Comparison of ENCODE assay signal across 1 cellular context in the genomic region with DNA sequence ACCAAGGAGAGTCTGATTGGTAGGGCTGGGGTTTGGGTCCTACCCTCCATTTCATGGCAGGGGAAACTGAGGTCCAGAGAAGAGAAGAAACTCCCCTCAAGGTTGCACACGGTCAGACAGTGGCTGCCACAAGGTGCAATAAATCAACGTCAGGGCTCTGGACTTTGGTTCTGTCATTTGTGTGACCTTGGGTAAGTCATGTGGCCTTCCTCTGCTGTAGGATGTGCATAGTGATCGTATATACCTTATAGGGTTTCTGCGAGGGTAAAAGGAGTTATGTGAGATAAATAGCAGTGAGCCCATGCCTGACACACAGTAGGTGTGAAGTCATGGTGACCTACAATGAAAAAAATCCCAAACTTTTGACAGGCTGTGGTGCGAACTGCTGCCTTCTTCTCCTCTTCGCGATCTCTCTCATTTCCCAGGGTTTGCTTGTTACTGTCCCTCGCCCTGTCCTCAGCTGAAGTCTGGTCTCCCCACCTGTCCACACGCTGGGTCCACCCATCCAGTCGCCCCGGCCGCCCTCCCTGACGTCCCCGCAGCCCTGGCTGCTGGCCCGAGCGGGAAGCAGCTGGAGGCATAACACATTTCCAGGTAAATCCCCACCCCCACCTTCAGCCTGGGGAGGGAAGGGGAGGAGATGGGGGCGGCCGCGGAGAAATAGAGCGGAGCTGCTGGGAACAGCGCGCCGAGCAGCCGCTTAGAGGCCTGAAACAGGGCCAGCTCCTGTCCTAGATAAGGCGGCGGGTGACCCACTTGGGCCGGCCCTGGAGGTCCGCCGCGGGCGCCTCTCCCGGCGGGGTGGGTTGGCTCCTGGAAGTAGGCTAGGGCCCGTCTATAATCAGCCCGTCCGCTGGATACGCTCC.
TF ChIP-seq lines count a peak whose summit lies in the region.

No MANE protein-coding gene starts in this region.

TF ChIP-seq in HepG2, 621 proteins besides CTCF, POLR2A, EP300 and RAD21 (continued from another document and continues in another):
- TF ChIP-seq ZSCAN20 (CRISPR knock-in tag; IDR thresholded peaks at IDR 0.05; ENCODE audit: borderline replicate concordance) (no peak), ZNF780A (CRISPR knock-in tag; IDR thresholded peaks at IDR 0.05) (no peak), U2AF1 (optimal IDR thresholded peaks at IDR 0.05; ENCODE audit: low read depth, low read length) (no peak), ZNF383 (CRISPR knock-in tag; IDR thresholded peaks at IDR 0.05; ENCODE audit: borderline replicate concordance) (no peak), ZNF33B (CRISPR knock-in tag; IDR thresholded peaks at IDR 0.05) (no peak), ZNF567 (CRISPR knock-in tag; IDR thresholded peaks at IDR 0.05; ENCODE audit: borderline replicate concordance) (no peak), ZFP1 (CRISPR knock-in tag; IDR thresholded peaks at IDR 0.05) (no peak), RARG (CRISPR knock-in tag; IDR thresholded peaks at IDR 0.05; ENCODE audit: low read depth) (no peak), MIER2 (CRISPR knock-in tag; IDR thresholded peaks at IDR 0.05) (no peak), KAT2B (IDR thresholded peaks at IDR 0.05; ENCODE audit: borderline replicate concordance, low read depth, low read length) (no peak), MAZ (IDR thresholded peaks at IDR 0.05; ENCODE audit: borderline replicate concordance, low read depth, low read length) (no peak), MAZ (CRISPR knock-in tag; IDR thresholded peaks at IDR 0.05; ENCODE audit: low read depth) (no peak; the same call in 1 of the 2 replicates), ZNF3 (CRISPR knock-in tag; IDR thresholded peaks at IDR 0.05) (no peak), PTBP1 (IDR thresholded peaks at IDR 0.05; ENCODE audit: low read depth, low read length, poor library complexity, severe bottlenecking) (no peak), DNMT3B (CRISPR knock-in tag; conservative IDR thresholded peaks at IDR 0.05) (no peak), ASH2L (IDR thresholded peaks at IDR 0.05; ENCODE audit: insufficient read length, low read depth, low read length) (no peak), FLYWCH1 (CRISPR knock-in tag; IDR thresholded peaks at IDR 0.05) (no peak), ZNF367 (CRISPR knock-in tag; IDR thresholded peaks at IDR 0.05; ENCODE audit: borderline replicate concordance) (no peak), ZNF766 (CRISPR knock-in tag; IDR thresholded peaks at IDR 0.05; ENCODE audit: borderline replicate concordance) (no peak), ZFP82 (CRISPR knock-in tag; IDR thresholded peaks at IDR 0.05; ENCODE audit: borderline replicate concordance) (no peak), ZNF777 (CRISPR knock-in tag; IDR thresholded peaks at IDR 0.05) (no peak; the same call in 1 of the 2 replicates), ZNF782 (CRISPR knock-in tag; IDR thresholded peaks at IDR 0.05; ENCODE audit: borderline replicate concordance) (no peak), PRPF4 (IDR thresholded peaks at IDR 0.05; ENCODE audit: low read depth, low read length, poor library complexity, severe bottlenecking) (no peak), GATA4 (IDR thresholded peaks at IDR 0.05; ENCODE audit: borderline replicate concordance, low read depth) (no peak), ZMAT3 (CRISPR knock-in tag; conservative IDR thresholded peaks at IDR 0.05) (0 out of 2 replicates have a peak, but pooled peaks have one; percentile 46)
- TF ChIP-seq, protein P1, sequence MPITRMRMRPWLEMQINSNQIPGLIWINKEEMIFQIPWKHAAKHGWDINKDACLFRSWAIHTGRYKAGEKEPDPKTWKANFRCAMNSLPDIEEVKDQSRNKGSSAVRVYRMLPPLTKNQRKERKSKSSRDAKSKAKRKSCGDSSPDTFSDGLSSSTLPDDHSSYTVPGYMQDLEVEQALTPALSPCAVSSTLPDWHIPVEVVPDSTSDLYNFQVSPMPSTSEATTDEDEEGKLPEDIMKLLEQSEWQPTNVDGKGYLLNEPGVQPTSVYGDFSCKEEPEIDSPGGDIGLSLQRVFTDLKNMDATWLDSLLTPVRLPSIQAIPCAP (CRISPR knock-in tag; IDR thresholded peaks at IDR 0.05; ENCODE audit: low read depth): no peak
- TF ChIP-seq, protein P2, sequence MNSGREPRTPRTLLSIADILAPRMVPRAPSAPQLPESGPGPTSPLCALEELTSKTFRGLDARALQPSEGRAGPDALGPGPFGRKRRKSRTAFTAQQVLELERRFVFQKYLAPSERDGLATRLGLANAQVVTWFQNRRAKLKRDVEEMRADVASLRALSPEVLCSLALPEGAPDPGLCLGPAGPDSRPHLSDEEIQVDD (CRISPR knock-in tag; IDR thresholded peaks at IDR 0.05; ENCODE audit: borderline replicate concordance): no peak
- TF ChIP-seq, protein P3, sequence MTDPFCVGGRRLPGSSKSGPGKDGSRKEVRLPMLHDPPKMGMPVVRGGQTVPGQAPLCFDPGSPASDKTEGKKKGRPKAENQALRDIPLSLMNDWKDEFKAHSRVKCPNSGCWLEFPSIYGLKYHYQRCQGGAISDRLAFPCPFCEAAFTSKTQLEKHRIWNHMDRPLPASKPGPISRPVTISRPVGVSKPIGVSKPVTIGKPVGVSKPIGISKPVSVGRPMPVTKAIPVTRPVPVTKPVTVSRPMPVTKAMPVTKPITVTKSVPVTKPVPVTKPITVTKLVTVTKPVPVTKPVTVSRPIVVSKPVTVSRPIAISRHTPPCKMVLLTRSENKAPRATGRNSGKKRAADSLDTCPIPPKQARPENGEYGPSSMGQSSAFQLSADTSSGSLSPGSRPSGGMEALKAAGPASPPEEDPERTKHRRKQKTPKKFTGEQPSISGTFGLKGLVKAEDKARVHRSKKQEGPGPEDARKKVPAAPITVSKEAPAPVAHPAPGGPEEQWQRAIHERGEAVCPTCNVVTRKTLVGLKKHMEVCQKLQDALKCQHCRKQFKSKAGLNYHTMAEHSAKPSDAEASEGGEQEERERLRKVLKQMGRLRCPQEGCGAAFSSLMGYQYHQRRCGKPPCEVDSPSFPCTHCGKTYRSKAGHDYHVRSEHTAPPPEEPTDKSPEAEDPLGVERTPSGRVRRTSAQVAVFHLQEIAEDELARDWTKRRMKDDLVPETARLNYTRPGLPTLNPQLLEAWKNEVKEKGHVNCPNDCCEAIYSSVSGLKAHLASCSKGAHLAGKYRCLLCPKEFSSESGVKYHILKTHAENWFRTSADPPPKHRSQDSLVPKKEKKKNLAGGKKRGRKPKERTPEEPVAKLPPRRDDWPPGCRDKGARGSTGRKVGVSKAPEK (CRISPR knock-in tag; IDR thresholded peaks at IDR 0.05; ENCODE audit: borderline replicate concordance): peak; percentile 19; the same call in 1 of the 2 replicates
- TF ChIP-seq, protein P4, sequence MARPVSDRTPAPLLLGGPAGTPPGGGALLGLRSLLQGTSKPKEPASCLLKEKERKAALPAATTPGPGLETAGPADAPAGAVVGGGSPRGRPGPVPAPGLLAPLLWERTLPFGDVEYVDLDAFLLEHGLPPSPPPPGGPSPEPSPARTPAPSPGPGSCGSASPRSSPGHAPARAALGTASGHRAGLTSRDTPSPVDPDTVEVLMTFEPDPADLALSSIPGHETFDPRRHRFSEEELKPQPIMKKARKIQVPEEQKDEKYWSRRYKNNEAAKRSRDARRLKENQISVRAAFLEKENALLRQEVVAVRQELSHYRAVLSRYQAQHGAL (CRISPR knock-in tag; IDR thresholded peaks at IDR 0.05; ENCODE audit: not compliant biosample characterization): no peak
- TF ChIP-seq, protein P5, sequence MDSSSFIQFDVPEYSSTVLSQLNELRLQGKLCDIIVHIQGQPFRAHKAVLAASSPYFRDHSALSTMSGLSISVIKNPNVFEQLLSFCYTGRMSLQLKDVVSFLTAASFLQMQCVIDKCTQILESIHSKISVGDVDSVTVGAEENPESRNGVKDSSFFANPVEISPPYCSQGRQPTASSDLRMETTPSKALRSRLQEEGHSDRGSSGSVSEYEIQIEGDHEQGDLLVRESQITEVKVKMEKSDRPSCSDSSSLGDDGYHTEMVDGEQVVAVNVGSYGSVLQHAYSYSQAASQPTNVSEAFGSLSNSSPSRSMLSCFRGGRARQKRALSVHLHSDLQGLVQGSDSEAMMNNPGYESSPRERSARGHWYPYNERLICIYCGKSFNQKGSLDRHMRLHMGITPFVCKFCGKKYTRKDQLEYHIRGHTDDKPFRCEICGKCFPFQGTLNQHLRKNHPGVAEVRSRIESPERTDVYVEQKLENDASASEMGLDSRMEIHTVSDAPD (CRISPR knock-in tag; IDR thresholded peaks at IDR 0.05): no peak
- TF ChIP-seq, protein P6, sequence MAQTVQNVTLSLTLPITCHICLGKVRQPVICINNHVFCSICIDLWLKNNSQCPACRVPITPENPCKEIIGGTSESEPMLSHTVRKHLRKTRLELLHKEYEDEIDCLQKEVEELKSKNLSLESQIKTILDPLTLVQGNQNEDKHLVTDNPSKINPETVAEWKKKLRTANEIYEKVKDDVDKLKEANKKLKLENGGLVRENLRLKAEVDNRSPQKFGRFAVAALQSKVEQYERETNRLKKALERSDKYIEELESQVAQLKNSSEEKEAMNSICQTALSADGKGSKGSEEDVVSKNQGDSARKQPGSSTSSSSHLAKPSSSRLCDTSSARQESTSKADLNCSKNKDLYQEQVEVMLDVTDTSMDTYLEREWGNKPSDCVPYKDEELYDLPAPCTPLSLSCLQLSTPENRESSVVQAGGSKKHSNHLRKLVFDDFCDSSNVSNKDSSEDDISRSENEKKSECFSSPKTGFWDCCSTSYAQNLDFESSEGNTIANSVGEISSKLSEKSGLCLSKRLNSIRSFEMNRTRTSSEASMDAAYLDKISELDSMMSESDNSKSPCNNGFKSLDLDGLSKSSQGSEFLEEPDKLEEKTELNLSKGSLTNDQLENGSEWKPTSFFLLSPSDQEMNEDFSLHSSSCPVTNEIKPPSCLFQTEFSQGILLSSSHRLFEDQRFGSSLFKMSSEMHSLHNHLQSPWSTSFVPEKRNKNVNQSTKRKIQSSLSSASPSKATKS (CRISPR knock-in tag; IDR thresholded peaks at IDR 0.05): no peak
- TF ChIP-seq, protein P7, sequence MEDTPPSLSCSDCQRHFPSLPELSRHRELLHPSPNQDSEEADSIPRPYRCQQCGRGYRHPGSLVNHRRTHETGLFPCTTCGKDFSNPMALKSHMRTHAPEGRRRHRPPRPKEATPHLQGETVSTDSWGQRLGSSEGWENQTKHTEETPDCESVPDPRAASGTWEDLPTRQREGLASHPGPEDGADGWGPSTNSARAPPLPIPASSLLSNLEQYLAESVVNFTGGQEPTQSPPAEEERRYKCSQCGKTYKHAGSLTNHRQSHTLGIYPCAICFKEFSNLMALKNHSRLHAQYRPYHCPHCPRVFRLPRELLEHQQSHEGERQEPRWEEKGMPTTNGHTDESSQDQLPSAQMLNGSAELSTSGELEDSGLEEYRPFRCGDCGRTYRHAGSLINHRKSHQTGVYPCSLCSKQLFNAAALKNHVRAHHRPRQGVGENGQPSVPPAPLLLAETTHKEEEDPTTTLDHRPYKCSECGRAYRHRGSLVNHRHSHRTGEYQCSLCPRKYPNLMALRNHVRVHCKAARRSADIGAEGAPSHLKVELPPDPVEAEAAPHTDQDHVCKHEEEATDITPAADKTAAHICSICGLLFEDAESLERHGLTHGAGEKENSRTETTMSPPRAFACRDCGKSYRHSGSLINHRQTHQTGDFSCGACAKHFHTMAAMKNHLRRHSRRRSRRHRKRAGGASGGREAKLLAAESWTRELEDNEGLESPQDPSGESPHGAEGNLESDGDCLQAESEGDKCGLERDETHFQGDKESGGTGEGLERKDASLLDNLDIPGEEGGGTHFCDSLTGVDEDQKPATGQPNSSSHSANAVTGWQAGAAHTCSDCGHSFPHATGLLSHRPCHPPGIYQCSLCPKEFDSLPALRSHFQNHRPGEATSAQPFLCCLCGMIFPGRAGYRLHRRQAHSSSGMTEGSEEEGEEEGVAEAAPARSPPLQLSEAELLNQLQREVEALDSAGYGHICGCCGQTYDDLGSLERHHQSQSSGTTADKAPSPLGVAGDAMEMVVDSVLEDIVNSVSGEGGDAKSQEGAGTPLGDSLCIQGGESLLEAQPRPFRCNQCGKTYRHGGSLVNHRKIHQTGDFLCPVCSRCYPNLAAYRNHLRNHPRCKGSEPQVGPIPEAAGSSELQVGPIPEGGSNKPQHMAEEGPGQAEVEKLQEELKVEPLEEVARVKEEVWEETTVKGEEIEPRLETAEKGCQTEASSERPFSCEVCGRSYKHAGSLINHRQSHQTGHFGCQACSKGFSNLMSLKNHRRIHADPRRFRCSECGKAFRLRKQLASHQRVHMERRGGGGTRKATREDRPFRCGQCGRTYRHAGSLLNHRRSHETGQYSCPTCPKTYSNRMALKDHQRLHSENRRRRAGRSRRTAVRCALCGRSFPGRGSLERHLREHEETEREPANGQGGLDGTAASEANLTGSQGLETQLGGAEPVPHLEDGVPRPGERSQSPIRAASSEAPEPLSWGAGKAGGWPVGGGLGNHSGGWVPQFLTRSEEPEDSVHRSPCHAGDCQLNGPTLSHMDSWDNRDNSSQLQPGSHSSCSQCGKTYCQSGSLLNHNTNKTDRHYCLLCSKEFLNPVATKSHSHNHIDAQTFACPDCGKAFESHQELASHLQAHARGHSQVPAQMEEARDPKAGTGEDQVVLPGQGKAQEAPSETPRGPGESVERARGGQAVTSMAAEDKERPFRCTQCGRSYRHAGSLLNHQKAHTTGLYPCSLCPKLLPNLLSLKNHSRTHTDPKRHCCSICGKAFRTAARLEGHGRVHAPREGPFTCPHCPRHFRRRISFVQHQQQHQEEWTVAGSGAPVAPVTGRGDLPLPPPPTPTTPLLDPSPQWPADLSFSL (CRISPR knock-in tag; IDR thresholded peaks at IDR 0.05): no peak
- TF ChIP-seq, protein P8, sequence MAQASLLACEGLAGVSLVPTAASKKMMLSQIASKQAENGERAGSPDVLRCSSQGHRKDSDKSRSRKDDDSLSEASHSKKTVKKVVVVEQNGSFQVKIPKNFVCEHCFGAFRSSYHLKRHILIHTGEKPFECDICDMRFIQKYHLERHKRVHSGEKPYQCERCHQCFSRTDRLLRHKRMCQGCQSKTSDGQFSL (CRISPR knock-in tag; IDR thresholded peaks at IDR 0.05): no peak
- TF ChIP-seq, protein P9, sequence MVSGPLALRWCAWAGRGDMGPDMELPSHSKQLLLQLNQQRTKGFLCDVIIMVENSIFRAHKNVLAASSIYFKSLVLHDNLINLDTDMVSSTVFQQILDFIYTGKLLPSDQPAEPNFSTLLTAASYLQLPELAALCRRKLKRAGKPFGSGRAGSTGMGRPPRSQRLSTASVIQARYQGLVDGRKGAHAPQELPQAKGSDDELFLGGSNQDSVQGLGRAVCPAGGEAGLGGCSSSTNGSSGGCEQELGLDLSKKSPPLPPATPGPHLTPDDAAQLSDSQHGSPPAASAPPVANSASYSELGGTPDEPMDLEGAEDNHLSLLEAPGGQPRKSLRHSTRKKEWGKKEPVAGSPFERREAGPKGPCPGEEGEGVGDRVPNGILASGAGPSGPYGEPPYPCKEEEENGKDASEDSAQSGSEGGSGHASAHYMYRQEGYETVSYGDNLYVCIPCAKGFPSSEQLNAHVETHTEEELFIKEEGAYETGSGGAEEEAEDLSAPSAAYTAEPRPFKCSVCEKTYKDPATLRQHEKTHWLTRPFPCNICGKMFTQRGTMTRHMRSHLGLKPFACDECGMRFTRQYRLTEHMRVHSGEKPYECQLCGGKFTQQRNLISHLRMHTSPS (CRISPR knock-in tag; IDR thresholded peaks at IDR 0.05; ENCODE audit: low read depth): no peak
- TF ChIP-seq, protein P10, sequence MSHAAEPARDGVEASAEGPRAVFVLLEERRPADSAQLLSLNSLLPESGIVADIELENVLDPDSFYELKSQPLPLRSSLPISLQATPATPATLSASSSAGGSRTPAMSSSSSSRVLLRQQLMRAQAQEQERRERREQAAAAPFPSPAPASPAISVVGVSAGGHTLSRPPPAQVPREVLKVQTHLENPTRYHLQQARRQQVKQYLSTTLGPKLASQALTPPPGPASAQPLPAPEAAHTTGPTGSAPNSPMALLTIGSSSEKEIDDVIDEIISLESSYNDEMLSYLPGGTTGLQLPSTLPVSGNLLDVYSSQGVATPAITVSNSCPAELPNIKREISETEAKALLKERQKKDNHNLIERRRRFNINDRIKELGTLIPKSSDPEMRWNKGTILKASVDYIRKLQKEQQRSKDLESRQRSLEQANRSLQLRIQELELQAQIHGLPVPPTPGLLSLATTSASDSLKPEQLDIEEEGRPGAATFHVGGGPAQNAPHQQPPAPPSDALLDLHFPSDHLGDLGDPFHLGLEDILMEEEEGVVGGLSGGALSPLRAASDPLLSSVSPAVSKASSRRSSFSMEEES (CRISPR knock-in tag; IDR thresholded peaks at IDR 0.05): peak; percentile 66; the same call in 1 of the 2 replicates
